11 cellular contexts compared by ENCODE assay signal in genomic region chr20:46012926-46013825, GRCh38. TPM values are rescaled to one million over a fixed set of nuclear protein-coding genes. Genes with fewer than 3 reads are reported as not detected.
DNase-seq lines count a peak whose midpoint lies in the region; ATAC-seq and TF ChIP-seq lines count a peak whose summit lies in the region.
"Had no signal": no experiment of that assay in that cellular context is flagged by ENCODE, and none has a peak within 500 bp of the region (broad histone marks: within the 10 kb centered on the region; RNA-seq: fewer than 3 reads in every experiment).

No MANE protein-coding gene starts in this region.

- H2AFZ ChIP-seq in OCI-LY7 (ENCODE audit: low read length): no peak overlapping the region

- ATAC-seq in stimulated activated naive CD8-positive, alpha-beta T cell treated with anti-CD3 and anti-CD28 coated beads, Interleukin-15, amount 100 ng/mL, for 72 hours: no peak
- no peak for ATAC-seq in stimulated activated naive CD8-positive, alpha-beta T cell treated with anti-CD3 and anti-CD28 coated beads, Interleukin-15, Interleukin-2, amounts not matched to agents 100 U/mL and 50 U/mL, for 24 hours
- no peak for ATAC-seq in upper lobe of right lung
- ATAC-seq in HG02798 (IDR thresholded peaks at IDR 0.05; ENCODE audit: poor library complexity, unreplicated experiment): no peak
- ATAC-seq in GM18502 (IDR thresholded peaks at IDR 0.05; ENCODE audit: poor library complexity, unreplicated experiment): no peak

- peaks cover 0 to 5% of the 10 kb centered on the region in 2 donors for H3K9me3 Mint-ChIP-seq in stimulated activated naive CD8-positive, alpha-beta T cell treated with anti-CD3 and anti-CD28 coated beads, Interleukin-15, amount 100 ng/mL, for 72 hours

- no CpG with 5 or more reads among the region's 39 CpGs for WGBS in iPS DF 6.9 (ENCODE audit: insufficient coverage, insufficient read length)

- H3K79me2 ChIP-seq in OCI-LY7 (ENCODE audit: insufficient read depth, low read depth, low read length): no peaks in the 10 kb centered on the region

- H3K4me1 ChIP-seq in OCI-LY7 (ENCODE audit: insufficient read depth, low read length, poor library complexity, severe bottlenecking): peaks cover 9% of the 10 kb centered on the region
- H3K4me1 ChIP-seq in iPS DF 6.9 (ENCODE audit: control insufficient read depth, insufficient read depth, low read length): peaks cover 7% of the 10 kb centered on the region
- H3K4me1 ChIP-seq in upper lobe of right lung: peaks cover 13% of the 10 kb centered on the region

- H3K4me3 Mint-ChIP-seq in stimulated activated naive CD8-positive, alpha-beta T cell treated with anti-CD3 and anti-CD28 coated beads, Interleukin-15, amount 100 ng/mL, for 72 hours: peak overlapping the region; percentile 74 to 85

- peaks cover 9% of the 10 kb centered on the region; the same call in 1 of the 2 replicates for H3K9me3 ChIP-seq in OCI-LY7 (ENCODE audit: low read length)
- no peaks in the 10 kb centered on the region for H3K9me3 ChIP-seq in iPS DF 6.9 (ENCODE audit: control insufficient read depth, insufficient read depth, low read length)
- no peaks in the 10 kb centered on the region for H3K9me3 ChIP-seq in upper lobe of right lung
- H3K9me3 ChIP-seq: gastroesophageal sphincter, sigmoid colon had no signal

- no TSS peak for BruUV-seq in OCI-LY7 (replicated peaks; lab: Mats Ljungman, UMichigan)

- POLR2A ChIA-PET in OCI-LY7 (lab: Charles Lee): no interaction called here

- H3K27ac Mint-ChIP-seq in stimulated activated naive CD8-positive, alpha-beta T cell treated with anti-CD3 and anti-CD28 coated beads, Interleukin-15, amount 100 ng/mL, for 72 hours: peak overlapping the region in 1 of 2 donors; percentile 56

- no peaks in the 10 kb centered on the region for H3K9me2 ChIP-seq in OCI-LY7 (ENCODE audit: insufficient read depth, low read length)

- no peaks in the 10 kb centered on the region for H4K20me1 ChIP-seq in OCI-LY7 (ENCODE audit: insufficient read depth, low read length)

- peaks cover 78% of the 10 kb centered on the region for H3K27me3 Mint-ChIP-seq in stimulated activated naive CD8-positive, alpha-beta T cell treated with anti-CD3 and anti-CD28 coated beads, Interleukin-15, amount 100 ng/mL, for 72 hours

- intact Hi-C loops in OCI-LY7 (cut with micrococcal nuclease; ENCODE audit: unreplicated experiment): no loop called here
- intact Hi-C loops in upper lobe of right lung (cut with DNase I): no loop called here

- DNase-seq in stimulated activated naive CD8-positive, alpha-beta T cell treated with anti-CD3 and anti-CD28 coated beads, Interleukin-15, amount 100 ng/mL, for 72 hours: no peak
- no peak for DNase-seq in stimulated activated naive CD8-positive, alpha-beta T cell treated with anti-CD3 and anti-CD28 coated beads, Interleukin-15, Interleukin-2, amounts not matched to agents 100 U/mL and 50 U/mL, for 24 hours
- DNase-seq in OCI-LY7 (ENCODE audit: low spot score) (no peak), iPS DF 6.9 (ENCODE audit: low read depth, low spot score) (no peak), upper lobe of right lung (peak; percentile 63)
- no peak for DNase-seq in activated CD4-positive, CD25-positive, alpha-beta regulatory T cell (lab: John Stamatoyannopoulos, UW)
- DNase-seq: NCI-H1048, sigmoid colon had no signal

- H3K27ac ChIP-seq in OCI-LY7 (ENCODE audit: low read depth, low read length, poor library complexity, severe bottlenecking) (no peak overlapping the region), iPS DF 6.9 (ENCODE audit: low read length) (no peak overlapping the region), upper lobe of right lung (no peak overlapping the region)
- H3K27ac ChIP-seq: gastroesophageal sphincter, sigmoid colon had no signal

- TF ChIP-seq CTCF in OCI-LY7 (conservative IDR thresholded peaks at IDR 0.05; ENCODE audit: low read length) (no peak), upper lobe of right lung (IDR thresholded peaks at IDR 0.05) (no peak)

- H3K4me3 ChIP-seq in OCI-LY7 (ENCODE audit: low read depth, low read length, poor library complexity, severe bottlenecking): no peak overlapping the region
- H3K4me3 ChIP-seq in iPS DF 6.9 (ENCODE audit: low read length): peak overlapping the region; percentile 9; the same call in 1 of the 2 replicates
- no peak overlapping the region for H3K4me3 ChIP-seq in upper lobe of right lung

- H3K4me1 Mint-ChIP-seq in stimulated activated naive CD8-positive, alpha-beta T cell treated with anti-CD3 and anti-CD28 coated beads, Interleukin-15, amount 100 ng/mL, for 72 hours: peaks cover 67% of the 10 kb centered on the region

- CTCF ChIA-PET in OCI-LY7 (lab: Charles Lee; ENCODE audit: unreplicated experiment): interaction anchor here (1.0 to 1.6 kb wide), 2 partner anchors 13 to 26 kb away, joined by 3 read pairs; no protein-coding TSS in a partner anchor

- peak overlapping the region; percentile 60; the same call in 1 of the 2 replicates for H3K4me2 ChIP-seq in OCI-LY7 (ENCODE audit: low read length)

- no peaks in the 10 kb centered on the region for H3K27me3 ChIP-seq in iPS DF 6.9 (ENCODE audit: control insufficient read depth, insufficient read depth, low read length)
- H3K27me3 ChIP-seq in upper lobe of right lung: peaks cover 65% of the 10 kb centered on the region

- no peaks in the 10 kb centered on the region for H3K36me3 ChIP-seq in OCI-LY7 (ENCODE audit: insufficient read depth, low read length)
- H3K36me3 ChIP-seq in iPS DF 6.9 (ENCODE audit: control insufficient read depth, insufficient read depth, low read length): no peaks in the 10 kb centered on the region
- H3K36me3 ChIP-seq in upper lobe of right lung: no peaks in the 10 kb centered on the region
- H3K36me3 ChIP-seq: gastroesophageal sphincter, sigmoid colon had no signal

RNA-seq across cellular contexts. Expression of gene MMP9, which starts 4.5 kb away (rescaled TPM):
- not detected in 2 replicates for total RNA-seq in OCI-LY7 (2014; rRNA removed; shearing (Covaris generic))
- not detected in 2 replicates for total RNA-seq in OCI-LY7 (2022)
- total RNA-seq in upper lobe of right lung: 5.5 TPM

RNA-seq across cellular contexts. Expression of gene SLC12A5, which starts 15.8 kb away (rescaled TPM):
- total RNA-seq in OCI-LY7 (2014; rRNA removed; shearing (Covaris generic)): 0.18 and 3.8 TPM in 2 replicates
- total RNA-seq in OCI-LY7 (2022): 10.3 and 11.0 TPM in 2 replicates
- 2.0 TPM for total RNA-seq in upper lobe of right lung
- total RNA-seq: gastroesophageal sphincter had no signal

RNA-seq across cellular contexts. Expression of gene ZNF335, which starts 41.2 kb away (rescaled TPM):
- 15.0 and 21.0 TPM in 2 replicates for total RNA-seq in OCI-LY7 (2014; rRNA removed; shearing (Covaris generic))
- total RNA-seq in OCI-LY7 (2022) (28.4 and 30.5 TPM in 2 replicates), upper lobe of right lung (19.1 TPM)
